ENCODE assay signal across 9 cellular contexts in the genomic region with DNA sequence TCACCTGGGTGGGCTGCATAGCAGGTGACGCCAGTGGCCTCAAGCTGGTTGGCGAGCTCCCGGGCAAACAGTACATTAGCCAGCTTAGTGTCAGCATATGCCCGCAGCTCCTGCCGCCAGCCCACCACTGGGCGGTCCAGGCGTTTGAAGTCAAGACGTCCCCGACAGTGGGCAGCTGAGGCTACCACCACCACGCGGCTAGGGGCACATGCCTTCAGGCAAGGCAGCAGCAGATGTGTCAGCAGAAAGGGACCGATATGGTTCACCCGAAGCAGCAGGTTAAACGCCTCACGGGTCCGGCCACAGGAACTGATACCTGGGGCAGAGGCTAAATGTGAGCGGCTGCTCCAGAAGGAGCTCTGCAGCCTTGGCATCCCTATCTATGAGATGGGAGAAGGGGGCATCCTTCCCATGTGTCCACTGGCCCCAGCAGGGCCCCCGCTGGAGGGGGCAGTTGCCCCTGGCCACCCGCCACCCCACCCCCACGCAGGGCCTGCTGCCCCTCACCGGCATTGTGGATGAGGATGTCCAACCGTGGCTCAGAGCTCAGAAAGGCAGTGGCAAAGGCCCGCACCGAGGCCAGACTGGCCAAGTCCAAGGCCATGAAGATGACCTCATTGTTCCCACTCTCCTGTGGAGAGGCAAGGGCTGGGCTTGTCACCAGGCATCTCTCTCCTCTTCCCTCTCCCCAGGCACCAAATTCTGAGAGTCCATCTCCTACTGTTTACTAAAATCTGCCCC. TPM values are rescaled to one million over a fixed set of nuclear protein-coding genes. Genes with fewer than 3 reads are reported as not detected.
DNase-seq lines count a peak whose midpoint lies in the region; ATAC-seq and TF ChIP-seq lines count a peak whose summit lies in the region.
"Had no signal": no experiment of that assay in that cellular context is flagged by ENCODE, and none has a peak within 500 bp of the region (broad histone marks: within the 10 kb centered on the region; RNA-seq: fewer than 3 reads in every experiment).

No MANE protein-coding gene starts in this region.

- H3K36me3 Mint-ChIP-seq in T-cell (peaks cover 12% of the 10 kb centered on the region), mesothelial cell of epicardium (no peaks in the 10 kb centered on the region)

- in situ Hi-C loops in G401 (cut with HindIII; ENCODE audit: low sequenced_read_pairs) = no loop called here

- no peaks in the 10 kb centered on the region for H3K27me3 Mint-ChIP-seq in T-cell
- no peaks in the 10 kb centered on the region for H3K27me3 Mint-ChIP-seq in mesothelial cell of epicardium (ENCODE audit: low read depth)

- H3K4me1 Mint-ChIP-seq in T-cell (peaks cover 45 to 56% (median 53%) of the 10 kb centered on the region in 3 donors), mesothelial cell of epicardium (peaks cover 23% of the 10 kb centered on the region)

- H3K4me3 Mint-ChIP-seq in T-cell (peak overlapping the region; percentile 88 to 94 (median 89)), mesothelial cell of epicardium (peak overlapping the region; percentile 79)

- CTCF ChIA-PET in T-cell (lab: Charles Lee) = interaction anchor here (0.5 to 4.2 kb wide), 8 partner anchors 17 to 180 kb away, joined by 3 to 22 read pairs (median 4); partner anchors contain the start of gene FAM222B (in 1 of the 2)

- ATAC-seq in T-cell (replicated peaks in 1 of 4) (no peak), HG02798 (IDR thresholded peaks at IDR 0.05; ENCODE audit: poor library complexity, unreplicated experiment) (no peak)
- ATAC-seq: left cardiac atrium had no signal

- H3K9me3 Mint-ChIP-seq in T-cell = no peaks in the 10 kb centered on the region
- H3K9me3 Mint-ChIP-seq in mesothelial cell of epicardium = no peaks in the 10 kb centered on the region

- H3K27ac Mint-ChIP-seq in T-cell (peak overlapping the region; percentile 92 to 93), mesothelial cell of epicardium (peak overlapping the region; percentile 85)

- DNase-seq in G401 (ENCODE audit: low spot score) (peak; percentile 79), T-cell (no peak), mesothelial cell of epicardium (ENCODE audit: low spot score in 2 of 2, unreplicated experiment in 2 of 2) (no peak), NCI-H187 treated with DMSO at 0.1 percent for 48 hours (lab: John Stamatoyannopoulos, UW) (no peak), NCI-H446 (lab: John Stamatoyannopoulos, UW) (no peak)
- DNase-seq: activated CD4-positive, alpha-beta T cell treated with anti-CD3 and anti-CD28 coated beads, Interleukin-2, amount 50 U/mL, for 48 hours; left cardiac atrium; transverse colon had no signal

- TF ChIP-seq CTCF in mesothelial cell of epicardium (IDR thresholded peaks at IDR 0.05; ENCODE audit: unreplicated experiment) = no peak

- POLR2A ChIA-PET in T-cell (lab: Charles Lee) = no interaction called here

RNA-seq across cellular contexts. Expression of gene DHRS13, which starts 1.7 kb away (rescaled TPM):
- total RNA-seq in G401 (2014; rRNA removed; shearing (Covaris generic)) = 24.7 and 30.9 TPM in 2 replicates
- total RNA-seq in T-cell (10 to 100 TPM; 23.1 to 44.9 (median 39.7) TPM), mesothelial cell of epicardium (10.3 to 12.4 TPM (median 12.1 TPM) in 3 replicates)

RNA-seq across cellular contexts. Expression of gene FLOT2, which starts 3.6 kb away (rescaled TPM):
- total RNA-seq in G401 (2014; rRNA removed; shearing (Covaris generic)) = 57.5 and 59.7 TPM in 2 replicates
- total RNA-seq in T-cell = 100 to 1,000 TPM; 138 to 256 (median 235) TPM
- total RNA-seq in mesothelial cell of epicardium = 74.4 to 85.4 TPM (median 79.4 TPM) in 3 replicates

RNA-seq across cellular contexts. Expression of gene ERAL1, which starts 46.3 kb away (rescaled TPM):
- 52.9 and 96.8 TPM in 2 replicates for total RNA-seq in G401 (2014; rRNA removed; shearing (Covaris generic))
- 10 to 100 TPM; 18.9 to 33.7 (median 29.0) TPM for total RNA-seq in T-cell
- total RNA-seq in mesothelial cell of epicardium = 37.4 to 43.4 TPM (median 38.4 TPM) in 3 replicates

RNA-seq across cellular contexts. Expression of gene PHF12, which starts 50.2 kb away (rescaled TPM):
- 26.8 and 48.5 TPM in 2 replicates for total RNA-seq in G401 (2014; rRNA removed; shearing (Covaris generic))
- total RNA-seq in T-cell (100 to 1,000 TPM; 121 to 176 (median 123) TPM), mesothelial cell of epicardium (60.1 to 69.3 TPM (median 60.3 TPM) in 3 replicates)

RNA-seq across cellular contexts. Expression of gene FAM222B, which starts 58.6 kb away (rescaled TPM):
- 0.86 and 8.0 TPM in 2 replicates for total RNA-seq in G401 (2014; rRNA removed; shearing (Covaris generic))
- total RNA-seq in T-cell (10 to 100 TPM; 17.6 to 23.4 (median 23.3) TPM), mesothelial cell of epicardium (36.3 to 37.9 TPM (median 37.7 TPM) in 3 replicates)
